Comparison of ENCODE assay signal across 8 cellular contexts in the genomic region with DNA sequence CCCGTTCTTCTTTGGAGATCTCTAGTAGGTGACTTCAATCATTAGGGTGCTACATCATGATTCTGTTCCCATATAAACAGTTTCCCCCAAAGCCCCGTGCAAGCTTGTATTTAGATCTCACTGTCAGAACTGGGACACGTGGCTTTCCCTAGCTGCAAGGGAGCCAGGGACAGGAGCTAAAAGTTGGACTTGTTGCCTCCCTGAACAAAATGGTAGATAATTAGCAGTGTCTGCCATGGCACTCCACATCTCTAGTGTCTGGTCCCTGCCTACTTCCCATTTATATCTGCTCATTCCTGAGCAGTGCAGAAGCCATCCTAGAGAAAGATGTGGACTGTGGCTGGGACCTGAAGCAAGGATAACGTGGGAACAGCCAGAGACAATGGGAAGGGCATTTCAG.
"Had no signal": no experiment of that assay in that cellular context is flagged by ENCODE, and none has a peak within 500 bp of the region (broad histone marks: within the 10 kb centered on the region; RNA-seq: fewer than 3 reads in every experiment).

No MANE protein-coding gene starts in this region.

- FAIRE-seq: HTR-8/SVneo, K562 had no signal

- DNase-seq: IMR-90, KBM-7, KG1 had no signal

- H3K9ac ChIP-seq: KMS-11 had no signal

- H3K4me2 ChIP-seq: KMS-11 had no signal

- H3K4me3 Mint-ChIP-seq: IgD-negative memory B cell had no signal

- ATAC-seq: K562 had no signal

- H3K4me3 ChIP-seq: K562 had no signal

- H3K27ac Mint-ChIP-seq: IgD-negative memory B cell had no signal

- H3K27ac ChIP-seq: HL-60, KMS-11 had no signal

- H3K36me3 Mint-ChIP-seq: IgD-negative memory B cell had no signal
